Comparison of ENCODE assay signal across 2 cellular contexts in genomic region chr16:64153718-64154117, GRCh38.
TF ChIP-seq lines count a peak whose summit lies in the region.

No MANE protein-coding gene starts in this region.

TF ChIP-seq in SK-N-SH, 30 proteins besides CTCF, POLR2A, EP300 and RAD21 (continued from another document):
- TF ChIP-seq REST (IDR thresholded peaks at IDR 0.05; ENCODE audit: low read depth, low read length), result no peak
- TF ChIP-seq FOSL2 (IDR thresholded peaks at IDR 0.05; ENCODE audit: borderline replicate concordance, low read depth), result no peak
- no peak for TF ChIP-seq PBX3 (IDR thresholded peaks at IDR 0.05)
- no peak for TF ChIP-seq RCOR1 (IDR thresholded peaks at IDR 0.05; ENCODE audit: low read length)

TF ChIP-seq in SK-N-SH treated with all-trans-retinoic acid at 6 μM for 48 hours, 23 proteins besides CTCF, POLR2A, EP300 and RAD21 (continued from another document):
- TF ChIP-seq TSHZ2 (CRISPR knock-in tag; IDR thresholded peaks at IDR 0.05) (no peak), ARNTL (CRISPR knock-in tag; IDR thresholded peaks at IDR 0.05; ENCODE audit: borderline replicate concordance, low read depth) (no peak), ESRRG (CRISPR knock-in tag; IDR thresholded peaks at IDR 0.05) (no peak), PPARA (CRISPR knock-in tag; IDR thresholded peaks at IDR 0.05; ENCODE audit: borderline replicate concordance) (no peak), GLIS3 (CRISPR knock-in tag; IDR thresholded peaks at IDR 0.05) (no peak), ISL1 (CRISPR knock-in tag; IDR thresholded peaks at IDR 0.05) (no peak), TCF4 (CRISPR knock-in tag; IDR thresholded peaks at IDR 0.05; ENCODE audit: borderline replicate concordance) (no peak), CSRNP3 (CRISPR knock-in tag; IDR thresholded peaks at IDR 0.05) (no peak), OSR1 (CRISPR knock-in tag; IDR thresholded peaks at IDR 0.05) (no peak), TOX (CRISPR knock-in tag; IDR thresholded peaks at IDR 0.05; ENCODE audit: borderline replicate concordance) (no peak), POU6F1 (CRISPR knock-in tag; IDR thresholded peaks at IDR 0.05; ENCODE audit: borderline replicate concordance, low read depth) (no peak), ZNF8 (CRISPR knock-in tag; IDR thresholded peaks at IDR 0.05) (no peak), ZFP30 (CRISPR knock-in tag; IDR thresholded peaks at IDR 0.05) (no peak), ZFP3 (CRISPR knock-in tag; IDR thresholded peaks at IDR 0.05) (no peak)
